9 cellular contexts compared by ENCODE assay signal in the genomic region with DNA sequence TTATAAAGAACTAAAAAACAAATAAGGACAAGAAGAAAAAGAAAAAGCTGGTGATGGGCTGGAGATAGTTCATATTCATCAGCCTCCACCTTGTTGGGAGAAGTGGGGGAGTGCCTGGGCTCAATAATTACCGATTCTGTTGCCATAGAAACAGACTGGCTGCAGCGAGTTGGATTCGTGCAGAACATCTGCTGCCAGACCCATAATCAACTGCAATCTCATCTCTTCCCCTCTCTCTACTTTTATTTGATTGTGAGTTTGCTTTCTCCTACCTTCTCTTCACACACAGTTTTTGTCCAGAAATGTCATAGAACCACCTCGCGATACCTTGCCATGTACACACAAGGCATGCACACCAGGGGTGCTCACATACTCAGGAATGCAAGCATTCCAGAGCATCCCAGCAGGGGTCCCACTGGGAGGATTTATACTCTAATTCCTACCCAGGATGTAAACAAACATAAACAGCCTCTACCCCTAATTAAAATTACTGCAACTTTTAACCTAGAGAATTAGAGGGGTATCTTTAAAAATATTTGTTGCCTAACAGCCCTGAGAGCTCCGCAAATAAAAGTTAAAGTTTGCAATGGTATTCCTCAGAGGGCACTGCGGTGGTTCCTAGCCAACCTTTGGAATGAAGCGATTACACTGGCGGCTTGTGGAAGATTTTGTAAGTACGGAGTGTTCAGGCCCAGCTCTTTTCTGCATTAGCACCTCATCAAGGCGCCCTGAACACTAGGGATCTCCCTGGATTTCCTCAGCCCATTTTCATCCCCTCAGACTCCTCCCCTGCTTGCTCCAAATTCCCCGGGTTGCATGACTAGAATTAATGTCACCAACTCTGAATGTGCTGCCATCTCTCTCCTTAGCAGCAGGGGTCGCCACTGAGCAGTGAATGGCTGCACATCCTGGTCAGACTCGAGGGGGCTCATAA.
DNase-seq lines count a peak whose midpoint lies in the region; ATAC-seq, FAIRE-seq and TF ChIP-seq lines count a peak whose summit lies in the region.
"Had no signal": no experiment of that assay in that cellular context is flagged by ENCODE, and none has a peak within 500 bp of the region (broad histone marks: within the 10 kb centered on the region; RNA-seq: fewer than 3 reads in every experiment).

No MANE protein-coding gene starts in this region.

- H3K27me3 ChIP-seq in CD8-positive, alpha-beta T cell (ENCODE audit: insufficient read depth, low read length), result no peaks in the 10 kb centered on the region

- CTCF ChIA-PET in CD8-positive, alpha-beta T cell (lab: Charles Lee), result interaction anchor here (0.7 to 3.9 kb wide), 9 partner anchors 9 to 214 kb away, joined by 3 to 30 read pairs (median 4); no protein-coding TSS in a partner anchor
- CTCF ChIA-PET in activated CD4-positive, alpha-beta memory T cell treated with anti-CD3 and anti-CD28 coated beads for 36 hours (lab: Charles Lee), result interaction anchor here (0.7 to 9.8 kb wide), 13 partner anchors 8 to 499 kb away, joined by 3 to 112 read pairs (median 6); no protein-coding TSS in a partner anchor

- peak; percentile 71 for ATAC-seq in CD8-positive, alpha-beta T cell
- ATAC-seq in GM21447 (IDR thresholded peaks at IDR 0.05; ENCODE audit: unreplicated experiment), result no peak

- no peaks in the 10 kb centered on the region for H3K36me3 ChIP-seq in CD8-positive, alpha-beta T cell (ENCODE audit: insufficient read depth, low read length)

- no peaks in the 10 kb centered on the region for H3K4me1 ChIP-seq in CD8-positive, alpha-beta T cell (ENCODE audit: insufficient read depth, low read length)

- POLR2A ChIA-PET in CD8-positive, alpha-beta T cell (lab: Charles Lee), result interaction anchor here (1.2 kb wide), 1 partner anchor 10 kb away, joined by 5 read pairs; no protein-coding TSS in a partner anchor
- POLR2A ChIA-PET in activated CD4-positive, alpha-beta memory T cell treated with anti-CD3 and anti-CD28 coated beads for 36 hours (lab: Charles Lee), result no interaction called here

- no peaks in the 10 kb centered on the region for H3K27me3 Mint-ChIP-seq in CD8-positive, alpha-beta T cell (ENCODE audit: low read depth)
- no peaks in the 10 kb centered on the region for H3K27me3 Mint-ChIP-seq in activated CD4-positive, alpha-beta memory T cell treated with anti-CD3 and anti-CD28 coated beads for 36 hours

- no peak overlapping the region for H3K4me3 ChIP-seq in CD8-positive, alpha-beta T cell (ENCODE audit: low read depth, low read length)
- H3K4me3 ChIP-seq: SK-N-MC had no signal

- no peak overlapping the region for H3K27ac ChIP-seq in CD8-positive, alpha-beta T cell (ENCODE audit: low read depth, low read length)
- H3K27ac ChIP-seq: SK-N-MC had no signal

- peak; percentile 28 to 72 (median 56) for DNase-seq in CD8-positive, alpha-beta T cell
- peak; percentile 95 for DNase-seq in H54 (ENCODE audit: insufficient read length, low spot score)
- DNase-seq in NCI-H345 (lab: John Stamatoyannopoulos, UW), result peak; percentile 65
- DNase-seq in activated CD4-positive, alpha-beta memory T cell treated with anti-CD3 and anti-CD28 coated beads for 36 hours, result peak; percentile 73
- DNase-seq in effector CD4-positive, alpha-beta T cell, result peak; percentile 49
- DNase-seq in medulla oblongata (ENCODE audit: extremely low spot score), result peak; percentile 66
- peak; percentile 48 to 57 for DNase-seq in stimulated activated CD8-positive, alpha-beta memory T cell treated with anti-CD3 and anti-CD28 coated beads, Interleukin-2, amount 100 ng/mL, for 48 hours (ENCODE audit: low read depth in 2 of 2)

- intact Hi-C loops in CD8-positive, alpha-beta T cell (cut with DNase I, micrococcal nuclease), result loop anchor here (1.0 to 5.0 kb wide), 3 partner anchors 196 to 304 kb away; no protein-coding TSS in a partner anchor
- intact Hi-C loops in activated CD4-positive, alpha-beta memory T cell treated with anti-CD3 and anti-CD28 coated beads for 36 hours (cut with micrococcal nuclease), result loop anchor here (1.0 to 5.0 kb wide), 2 partner anchors 196 to 211 kb away; no protein-coding TSS in a partner anchor

- peaks cover 2% of the 10 kb centered on the region for H3K36me3 Mint-ChIP-seq in CD8-positive, alpha-beta T cell
- peaks cover 8% of the 10 kb centered on the region for H3K36me3 Mint-ChIP-seq in activated CD4-positive, alpha-beta memory T cell treated with anti-CD3 and anti-CD28 coated beads for 36 hours

- no peaks in the 10 kb centered on the region for H3K9me3 Mint-ChIP-seq in CD8-positive, alpha-beta T cell
- no peaks in the 10 kb centered on the region for H3K9me3 Mint-ChIP-seq in activated CD4-positive, alpha-beta memory T cell treated with anti-CD3 and anti-CD28 coated beads for 36 hours

- H3K27ac Mint-ChIP-seq in CD8-positive, alpha-beta T cell, result no peak overlapping the region
- no peak overlapping the region for H3K27ac Mint-ChIP-seq in activated CD4-positive, alpha-beta memory T cell treated with anti-CD3 and anti-CD28 coated beads for 36 hours

- H3K9me3 ChIP-seq in CD8-positive, alpha-beta T cell (ENCODE audit: low read length), result no peaks in the 10 kb centered on the region

- peak; percentile 79 for TF ChIP-seq CTCF in CD8-positive, alpha-beta T cell (IDR thresholded peaks at IDR 0.05)

- H3K4me1 Mint-ChIP-seq in CD8-positive, alpha-beta T cell (ENCODE audit: low read depth), result peaks cover 46% of the 10 kb centered on the region
- peaks cover 16% of the 10 kb centered on the region for H3K4me1 Mint-ChIP-seq in activated CD4-positive, alpha-beta memory T cell treated with anti-CD3 and anti-CD28 coated beads for 36 hours (ENCODE audit: low read depth)

- no peak for TF ChIP-seq POLR2A in H54 (IDR thresholded peaks at IDR 0.05; ENCODE audit: low read depth, low read length)

- no peak overlapping the region for H3K4me3 Mint-ChIP-seq in CD8-positive, alpha-beta T cell
- H3K4me3 Mint-ChIP-seq in activated CD4-positive, alpha-beta memory T cell treated with anti-CD3 and anti-CD28 coated beads for 36 hours, result no peak overlapping the region

- no peak for FAIRE-seq in H54 (lab: Jason Lieb, UNC)
